ENCODE assay signal across 15 cellular contexts in the genomic region with DNA sequence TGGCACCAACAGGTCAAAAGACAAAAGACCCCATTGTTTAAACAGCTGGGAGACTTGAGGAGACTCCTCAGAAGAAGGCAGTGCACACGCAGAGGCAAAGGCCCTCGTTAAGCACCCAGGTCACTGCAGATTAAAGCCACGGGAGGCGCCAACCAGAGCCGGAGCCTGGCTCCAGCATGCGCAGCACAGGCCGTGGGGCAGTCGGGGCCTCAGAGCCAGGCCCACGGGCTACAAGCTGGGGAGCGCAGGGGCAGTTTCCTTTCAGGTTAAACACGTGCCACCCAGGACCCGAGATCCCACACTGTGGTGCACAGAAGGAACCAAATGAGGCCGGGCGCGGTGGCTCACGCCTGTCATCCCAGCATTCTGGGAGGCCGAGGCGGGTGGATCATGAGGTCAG. TPM values are rescaled to one million over a fixed set of nuclear protein-coding genes. Genes with fewer than 3 reads are reported as not detected.
DNase-seq lines count a peak whose midpoint lies in the region; ATAC-seq and TF ChIP-seq lines count a peak whose summit lies in the region.
"Had no signal": no experiment of that assay in that cellular context is flagged by ENCODE, and none has a peak within 500 bp of the region (broad histone marks: within the 10 kb centered on the region; RNA-seq: fewer than 3 reads in every experiment).

No MANE protein-coding gene starts in this region.

- H3K36me3 Mint-ChIP-seq in Caco-2 (ENCODE audit: insufficient read depth, unreplicated experiment) (peaks cover 77% of the 10 kb centered on the region), T-helper 17 cell (ENCODE audit: low read depth) (no peaks in the 10 kb centered on the region)
- peaks cover 54% of the 10 kb centered on the region for H3K36me3 Mint-ChIP-seq in stimulated activated effector memory CD8-positive, alpha-beta T cell treated with anti-CD3 and anti-CD28 coated beads, Interleukin-12 subunit alpha, Interleukin-12 subunit beta, amount 100 ng/mL, for 72 hours
- no peaks in the 10 kb centered on the region for H3K36me3 Mint-ChIP-seq in naive thymus-derived CD4-positive, alpha-beta T cell

- POLR2A ChIA-PET in Caco-2 (lab: Charles Lee): no interaction called here
- POLR2A ChIA-PET in naive thymus-derived CD4-positive, alpha-beta T cell (lab: Charles Lee): no interaction called here

- H3K4me3 Mint-ChIP-seq in Caco-2 (ENCODE audit: unreplicated experiment): no peak overlapping the region
- H3K4me3 Mint-ChIP-seq in T-helper 17 cell: no peak overlapping the region
- H3K4me3 Mint-ChIP-seq in stimulated activated effector memory CD8-positive, alpha-beta T cell treated with anti-CD3 and anti-CD28 coated beads, Interleukin-12 subunit alpha, Interleukin-12 subunit beta, amount 100 ng/mL, for 72 hours: no peak overlapping the region
- H3K4me3 Mint-ChIP-seq in naive thymus-derived CD4-positive, alpha-beta T cell: no peak overlapping the region

- H3K27ac ChIP-seq in naive thymus-derived CD4-positive, alpha-beta T cell (ENCODE audit: low read depth, low read length): no peak overlapping the region

- H3K4me1 ChIP-seq in Caco-2: peaks cover 53% of the 10 kb centered on the region
- H3K4me1 ChIP-seq in naive thymus-derived CD4-positive, alpha-beta T cell (ENCODE audit: control insufficient read depth in 2 of 2, insufficient read depth in 2 of 2, low read length in 2 of 2): peaks cover 18 to 25% of the 10 kb centered on the region in 2 donors

- intact Hi-C loops in Caco-2 (cut with micrococcal nuclease; ENCODE audit: unreplicated experiment): no loop called here
- intact Hi-C loops in naive thymus-derived CD4-positive, alpha-beta T cell (cut with micrococcal nuclease): no loop called here

- no TSS peak for BruUV-seq in Caco-2 (replicated peaks; lab: Mats Ljungman, UMichigan)

- ATAC-seq in T-helper 17 cell: no peak
- ATAC-seq in stimulated activated effector memory CD8-positive, alpha-beta T cell treated with anti-CD3 and anti-CD28 coated beads, Interleukin-12 subunit alpha, Interleukin-12 subunit beta, amount 100 ng/mL, for 72 hours: no peak
- ATAC-seq in naive thymus-derived CD4-positive, alpha-beta T cell: no peak

- H3K9me3 ChIP-seq in Caco-2: no peaks in the 10 kb centered on the region
- no peaks in the 10 kb centered on the region for H3K9me3 ChIP-seq in T-helper 17 cell (ENCODE audit: control insufficient read depth, low read length, poor library complexity, severe bottlenecking)
- H3K9me3 ChIP-seq in naive thymus-derived CD4-positive, alpha-beta T cell (ENCODE audit: control insufficient read depth in 2 of 3, low read length in 3 of 3): no peaks in the 10 kb centered on the region
- H3K9me3 ChIP-seq: HAP-1, SK-N-SH had no signal

- H3K4me3 ChIP-seq in Caco-2 (ENCODE audit: low read depth, low read length): no peak overlapping the region
- no peak overlapping the region for H3K4me3 ChIP-seq in naive thymus-derived CD4-positive, alpha-beta T cell (ENCODE audit: low read length)
- H3K4me3 ChIP-seq: HAP-1 had no signal

- H3K27ac Mint-ChIP-seq in Caco-2 (ENCODE audit: unreplicated experiment) (peak overlapping the region; percentile 19), T-helper 17 cell (peak overlapping the region; percentile 57)
- peak overlapping the region; percentile 84 for H3K27ac Mint-ChIP-seq in stimulated activated effector memory CD8-positive, alpha-beta T cell treated with anti-CD3 and anti-CD28 coated beads, Interleukin-12 subunit alpha, Interleukin-12 subunit beta, amount 100 ng/mL, for 72 hours
- peak overlapping the region in 1 of 9 donors; percentile 50 for H3K27ac Mint-ChIP-seq in naive thymus-derived CD4-positive, alpha-beta T cell

- no peaks in the 10 kb centered on the region for H3K27me3 ChIP-seq in Caco-2 (replicated peaks; ENCODE audit: control insufficient read depth, insufficient read depth, low read length)
- no peaks in the 10 kb centered on the region for H3K27me3 ChIP-seq in naive thymus-derived CD4-positive, alpha-beta T cell (ENCODE audit: control insufficient read depth in 2 of 2, insufficient read depth in 2 of 2, low read length in 2 of 2)

- CTCF ChIA-PET in Caco-2 (lab: Charles Lee): interaction anchor here (1.2 kb wide), 1 partner anchor 38 kb away, joined by 3 read pairs; no protein-coding TSS in a partner anchor
- CTCF ChIA-PET in naive thymus-derived CD4-positive, alpha-beta T cell (lab: Charles Lee): no interaction called here

- no peaks in the 10 kb centered on the region for H3K9me3 Mint-ChIP-seq in Caco-2 (ENCODE audit: unreplicated experiment)
- H3K9me3 Mint-ChIP-seq in stimulated activated effector memory CD8-positive, alpha-beta T cell treated with anti-CD3 and anti-CD28 coated beads, Interleukin-12 subunit alpha, Interleukin-12 subunit beta, amount 100 ng/mL, for 72 hours: no peaks in the 10 kb centered on the region
- H3K9me3 Mint-ChIP-seq in naive thymus-derived CD4-positive, alpha-beta T cell: no peaks in the 10 kb centered on the region

- H3K36me3 ChIP-seq in Caco-2 (ENCODE audit: control insufficient read depth, insufficient read depth, low read length): no peaks in the 10 kb centered on the region
- no peaks in the 10 kb centered on the region for H3K36me3 ChIP-seq in naive thymus-derived CD4-positive, alpha-beta T cell (ENCODE audit: control insufficient read depth in 2 of 3, insufficient read depth in 3 of 3, low read length in 3 of 3)

- TF ChIP-seq CTCF in Caco-2 (IDR thresholded peaks at IDR 0.05; ENCODE audit: insufficient read depth in 1 of 2, low read depth in 1 of 2, low read length in 1 of 2, severe bottlenecking in 1 of 2, unreplicated experiment in 1 of 2): no peak

- DNase-seq in Caco-2: no peak
- DNase-seq in T-helper 17 cell: no peak
- DNase-seq in islet precursor cell: peak; percentile 55
- no peak for DNase-seq in stimulated activated effector memory CD8-positive, alpha-beta T cell treated with anti-CD3 and anti-CD28 coated beads, Interleukin-12 subunit alpha, Interleukin-12 subunit beta, amount 100 ng/mL, for 72 hours (ENCODE audit: low spot score in 2 of 2)
- no peak for DNase-seq in NOMO-1 (lab: John Stamatoyannopoulos, UW; ENCODE audit: unreplicated experiment in 2 of 2)
- DNase-seq in naive thymus-derived CD4-positive, alpha-beta T cell: no peak
- no peak for DNase-seq in anterior cingulate cortex (lab: John Stamatoyannopoulos, UW)
- DNase-seq: DMS 273 treated with DMSO at 0.1 percent for 48 hours; MM.1S; NCI-H1092 treated with DMSO at 0.1 percent for 48 hours; NCI-H2081 treated with DMSO at 0.1 percent for 48 hours; NK-92 treated with Interleukin-12 subunit alpha and Interleukin-12 subunit beta, amount 100 ng/mL, for 24 hours; SHP77 treated with DMSO at 0.1 percent for 48 hours; SK-N-SH had no signal

- no peaks in the 10 kb centered on the region for H3K27me3 Mint-ChIP-seq in Caco-2 (ENCODE audit: insufficient read depth, unreplicated experiment)
- no peaks in the 10 kb centered on the region for H3K27me3 Mint-ChIP-seq in T-helper 17 cell
- no peaks in the 10 kb centered on the region for H3K27me3 Mint-ChIP-seq in naive thymus-derived CD4-positive, alpha-beta T cell

- H3K4me1 Mint-ChIP-seq in Caco-2 (ENCODE audit: low read depth, unreplicated experiment): peaks cover 32% of the 10 kb centered on the region
- peaks cover 32% of the 10 kb centered on the region for H3K4me1 Mint-ChIP-seq in T-helper 17 cell
- peaks cover 49% of the 10 kb centered on the region for H3K4me1 Mint-ChIP-seq in stimulated activated effector memory CD8-positive, alpha-beta T cell treated with anti-CD3 and anti-CD28 coated beads, Interleukin-12 subunit alpha, Interleukin-12 subunit beta, amount 100 ng/mL, for 72 hours
- peaks cover 4 to 33% (median 23%) of the 10 kb centered on the region in 7 donors for H3K4me1 Mint-ChIP-seq in naive thymus-derived CD4-positive, alpha-beta T cell

RNA-seq across cellular contexts. Expression of a gene that starts 9.2 kb away (rescaled TPM):
- total RNA-seq in Caco-2 (2022) (248 and 284 TPM in 2 replicates), T-helper 17 cell (100 to 1,000 TPM; 272 to 318 TPM)
- total RNA-seq in naive thymus-derived CD4-positive, alpha-beta T cell: 100 to 1,000 TPM in 4 of 5 experiments, 10 to 100 TPM in 1; 84.5 to 237 (median 124) TPM
- polyA plus RNA-seq in naive thymus-derived CD4-positive, alpha-beta T cell: 10 to 100 TPM in 1 of 2 donors, 1 to 10 TPM in 1; 3.6 to 12.2 TPM

RNA-seq across cellular contexts. Expression of a gene that starts 27.8 kb away (rescaled TPM):
- total RNA-seq in Caco-2 (2022) (97.7 and 98.0 TPM in 2 replicates), T-helper 17 cell (1 to 10 TPM in 1 of 2 donors, under 1 TPM in 1; 0.42 to 1.3 TPM)
- total RNA-seq in naive thymus-derived CD4-positive, alpha-beta T cell: 10 to 100 TPM in 1 of 5 experiments, 1 to 10 TPM in 1, under 1 TPM in 2, not detected in 1; 0.35 to 79.2 (median 1.6) TPM
- under 1 TPM; 0.09 to 0.19 TPM for polyA plus RNA-seq in naive thymus-derived CD4-positive, alpha-beta T cell

RNA-seq across cellular contexts. Expression of a gene that starts 35.9 kb away (rescaled TPM):
- 251 and 268 TPM in 2 replicates for total RNA-seq in Caco-2 (2022)
- total RNA-seq in T-helper 17 cell: 100 to 1,000 TPM; 130 to 158 TPM
- 100 to 1,000 TPM; 134 to 178 (median 161) TPM for total RNA-seq in naive thymus-derived CD4-positive, alpha-beta T cell
- 100 to 1,000 TPM; 446 to 513 TPM for polyA plus RNA-seq in naive thymus-derived CD4-positive, alpha-beta T cell
